8 cellular contexts compared by ENCODE assay signal in the genomic region with DNA sequence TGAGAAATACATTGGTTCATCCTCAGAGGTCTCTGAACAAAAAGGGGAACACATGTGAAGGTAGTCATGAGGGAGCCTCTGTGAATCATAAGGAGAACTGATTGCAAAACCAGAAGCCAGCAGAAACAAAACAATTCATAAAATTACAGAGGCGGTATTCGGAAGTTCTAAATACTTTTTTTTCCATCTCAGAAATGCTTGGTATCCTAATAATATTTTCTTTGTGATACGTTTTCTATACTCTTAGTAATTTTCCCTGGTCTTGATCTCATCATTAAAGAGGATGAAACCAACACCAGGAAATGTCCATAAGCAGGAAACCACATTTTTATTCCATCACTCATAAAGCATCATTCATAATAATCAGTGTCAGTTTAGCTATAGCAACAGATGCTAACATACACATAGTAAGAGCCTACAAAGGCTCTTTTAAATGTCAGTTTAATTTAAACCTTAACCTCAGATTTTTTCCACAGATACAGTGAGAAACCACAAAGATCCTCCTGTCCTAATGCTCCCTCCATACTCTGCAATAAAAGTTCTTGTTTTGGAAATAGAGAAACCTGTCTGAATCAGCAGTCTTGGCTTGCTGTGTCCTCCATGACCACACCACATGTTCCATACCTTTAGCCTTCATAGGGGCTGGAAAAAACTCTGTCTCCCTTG. TPM values are rescaled to one million over a fixed set of nuclear protein-coding genes. Genes with fewer than 3 reads are reported as not detected.
DNase-seq lines count a peak whose midpoint lies in the region; ATAC-seq, FAIRE-seq and TF ChIP-seq lines count a peak whose summit lies in the region.

No MANE protein-coding gene starts in this region.

- H3K27me3 ChIP-seq in astrocyte (ENCODE audit: insufficient read depth, low read length), result no peaks in the 10 kb centered on the region
- H3K27me3 ChIP-seq in gastroesophageal sphincter, result no peaks in the 10 kb centered on the region

- peak; percentile 80 for FAIRE-seq in astrocyte (lab: Jason Lieb, UNC)

- ATAC-seq in GM21619 (IDR thresholded peaks at IDR 0.05; ENCODE audit: unreplicated experiment), result peak; percentile 56
- ATAC-seq in mucosa of descending colon, result peak; percentile 40
- ATAC-seq in gastroesophageal sphincter, result no peak

- TF ChIP-seq EP300 in gastroesophageal sphincter (IDR thresholded peaks at IDR 0.05), result no peak

- H3K4me3 ChIP-seq in astrocyte (ENCODE audit: insufficient read depth, low read depth, low read length) (no peak overlapping the region), mucosa of descending colon (no peak overlapping the region), gastroesophageal sphincter (no peak overlapping the region)

- peak overlapping the region; percentile 49 for H3K27ac Mint-ChIP-seq in astrocyte (ENCODE audit: unreplicated experiment)

- no peak overlapping the region for H3K4me3 Mint-ChIP-seq in astrocyte (ENCODE audit: unreplicated experiment)

- H3K36me3 Mint-ChIP-seq in astrocyte (ENCODE audit: low read depth, unreplicated experiment), result no peaks in the 10 kb centered on the region

- no peaks in the 10 kb centered on the region for H3K36me3 ChIP-seq in astrocyte (ENCODE audit: insufficient read depth, low read length)
- no peaks in the 10 kb centered on the region for H3K36me3 ChIP-seq in mucosa of descending colon (ENCODE audit: low read depth)
- no peaks in the 10 kb centered on the region for H3K36me3 ChIP-seq in gastroesophageal sphincter

- H3K4me1 ChIP-seq in astrocyte (ENCODE audit: insufficient read depth, low read length) (peaks cover 15% of the 10 kb centered on the region), mucosa of descending colon (ENCODE audit: low read depth) (no peaks in the 10 kb centered on the region), gastroesophageal sphincter (peaks cover 0 to 14% (median 0%) of the 10 kb centered on the region in 3 donors)

- H3K27ac ChIP-seq in astrocyte (ENCODE audit: low read depth, low read length) (peak overlapping the region; percentile 92), gastroesophageal sphincter (no peak overlapping the region)

- no peaks in the 10 kb centered on the region for H3K9me3 Mint-ChIP-seq in astrocyte (ENCODE audit: unreplicated experiment)

- H3K27me3 Mint-ChIP-seq in astrocyte (ENCODE audit: low read depth, unreplicated experiment), result no peaks in the 10 kb centered on the region

- H3K9ac ChIP-seq in astrocyte (ENCODE audit: low read length), result peak overlapping the region; percentile 79

- H4K20me1 ChIP-seq in astrocyte (ENCODE audit: insufficient read depth, low read length), result no peaks in the 10 kb centered on the region

- H2AFZ ChIP-seq in astrocyte (ENCODE audit: low read depth, low read length), result no peak overlapping the region

- TF ChIP-seq CTCF in astrocyte (IDR thresholded peaks at IDR 0.05; ENCODE audit: insufficient read depth, low read depth, low read length), result no peak
- TF ChIP-seq CTCF in mucosa of descending colon (IDR thresholded peaks at IDR 0.05), result no peak
- TF ChIP-seq CTCF in gastroesophageal sphincter (IDR thresholded peaks at IDR 0.05), result no peak

- peaks cover 16% of the 10 kb centered on the region for H3K4me1 Mint-ChIP-seq in astrocyte (ENCODE audit: low read depth, unreplicated experiment)

- TF ChIP-seq POLR2A in gastroesophageal sphincter (IDR thresholded peaks at IDR 0.05), result no peak

- DNase-seq in ELR (ENCODE audit: low read depth) (peak; percentile 92), M059J (ENCODE audit: low read depth) (peak; percentile 95), astrocyte (ENCODE audit: low read depth) (peak; percentile 92), mucosa of descending colon (no peak), NCI-H1436 (lab: John Stamatoyannopoulos, UW) (no peak), Ammon's horn (ENCODE audit: low spot score) (no peak)

- H3K79me2 ChIP-seq in astrocyte (ENCODE audit: insufficient read depth, low read length), result no peaks in the 10 kb centered on the region

- H3K9me3 ChIP-seq in astrocyte (ENCODE audit: insufficient read depth, low read depth, low read length) (no peaks in the 10 kb centered on the region), mucosa of descending colon (no peaks in the 10 kb centered on the region), gastroesophageal sphincter (no peaks in the 10 kb centered on the region)

- H3K4me2 ChIP-seq in astrocyte (ENCODE audit: low read length), result peak overlapping the region; percentile 68

- intact Hi-C loops in mucosa of descending colon (cut with DNase I, micrococcal nuclease), result no loop called here

- WGBS in gastroesophageal sphincter (ENCODE audit: low coverage in 1 of 2), 2 donors, result 4 to 32% methylated on average over 3 of the region's 3 CpGs

RNA-seq across cellular contexts. Expression of a gene that starts 29.2 kb away (rescaled TPM):
- 53.2 and 112 TPM in 2 replicates for total RNA-seq in M059J (2014; rRNA removed; shearing (Covaris generic))
- total RNA-seq in astrocyte (117 and 118 TPM in 2 replicates), mucosa of descending colon (100 to 1,000 TPM in 1 of 3 donors, 10 to 100 TPM in 2; 49.4 to 492 (median 55.0) TPM), gastroesophageal sphincter (10 to 100 TPM; 15.1 to 38.2 (median 25.5) TPM)

Comparison
In these comparisons a context has a peak if more than half of its experiments do, and no peak if none do; other contexts are left out.
1. DNase-seq: peak in ELR (single experiment), M059J (single experiment) and astrocyte (single experiment); none in mucosa of descending colon (0 of 3), NCI-H1436 (single experiment) and Ammon's horn (single experiment).